Comparison of ENCODE assay signal across 6 cellular contexts in the genomic region with DNA sequence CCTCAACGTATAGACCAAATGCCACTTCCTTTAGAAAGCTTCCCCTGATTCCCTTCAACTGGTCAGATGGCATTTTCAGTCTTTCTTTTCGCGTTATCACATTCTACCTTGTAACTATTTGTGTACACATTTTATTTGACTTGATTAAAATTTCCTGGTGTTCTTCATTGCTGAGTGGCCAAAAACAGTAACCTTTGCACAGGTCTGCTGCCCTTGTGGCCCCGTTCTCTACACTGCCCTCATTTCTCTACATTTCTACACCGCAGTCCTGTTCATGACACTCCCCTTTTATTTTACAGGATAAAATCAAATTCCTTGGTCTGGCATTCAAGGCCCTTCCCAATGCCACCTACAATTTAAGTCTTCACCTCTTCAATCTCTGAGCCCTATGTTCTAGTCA.
"Had no signal": no experiment of that assay in that cellular context is flagged by ENCODE, and none has a peak within 500 bp of the region (broad histone marks: within the 10 kb centered on the region; RNA-seq: fewer than 3 reads in every experiment).

No MANE protein-coding gene starts in this region.

- H3K27ac ChIP-seq: HL-60 had no signal

- FAIRE-seq: HTR-8/SVneo, K562 had no signal

- H3K4me3 ChIP-seq: K562 had no signal

- ATAC-seq: K562 had no signal

- DNase-seq: IMR-90, KBM-7, KG1 had no signal
